Comparison of ENCODE assay signal across 8 cellular contexts in the genomic region with DNA sequence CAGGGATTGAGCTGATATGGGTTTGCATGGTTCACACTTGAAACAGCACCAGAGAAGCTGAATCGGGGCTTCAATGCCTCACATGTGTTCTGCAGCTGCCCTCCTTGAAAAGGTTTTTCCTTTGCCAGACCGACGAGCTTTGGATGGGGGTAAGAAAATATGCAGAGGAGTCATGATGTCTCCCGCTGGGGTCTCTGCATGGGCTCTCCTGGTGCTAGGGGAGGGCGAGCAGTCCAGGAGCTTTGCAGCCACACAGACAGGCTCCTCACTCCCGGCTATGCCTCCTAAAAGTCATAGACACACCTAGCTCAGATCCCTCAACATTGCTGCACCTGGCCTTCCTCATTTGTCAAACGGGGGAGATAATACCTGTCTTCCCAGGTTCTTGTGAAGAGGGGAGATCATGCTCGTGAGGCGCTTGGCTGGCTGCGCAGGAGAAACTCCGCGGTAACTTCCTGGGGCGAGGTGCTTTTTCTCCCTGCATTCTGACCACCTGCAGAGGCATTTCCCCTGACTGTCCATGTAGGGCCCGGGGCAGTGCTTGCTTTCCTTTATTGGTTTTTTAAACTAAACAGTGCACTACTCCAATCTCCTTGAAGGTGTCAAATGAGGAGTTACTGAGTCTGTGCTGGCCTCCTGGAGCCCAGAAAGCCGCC.
A peak's percentile ranks its signal among the peaks of the same experiment; 100 is the strongest.
DNase-seq lines count a peak whose midpoint lies in the region; ATAC-seq and TF ChIP-seq lines count a peak whose summit lies in the region.

No MANE protein-coding gene starts in this region.

- H3K27ac ChIP-seq in foreskin keratinocyte: no peak overlapping the region

- H3K27me3 ChIP-seq in foreskin keratinocyte: no peaks in the 10 kb centered on the region

- ATAC-seq in GM21515 (IDR thresholded peaks at IDR 0.05; ENCODE audit: unreplicated experiment): peak; percentile 27
- ATAC-seq in HG03460 (IDR thresholded peaks at IDR 0.05; ENCODE audit: unreplicated experiment): peak; percentile 21
- ATAC-seq in foreskin keratinocyte: peak; percentile 43
- ATAC-seq in GM18870 (IDR thresholded peaks at IDR 0.05; ENCODE audit: unreplicated experiment): no peak

- TF ChIP-seq CTCF in foreskin keratinocyte (conservative IDR thresholded peaks at IDR 0.05): no peak

- DNase-seq in COR-L47 (lab: John Stamatoyannopoulos, UW): peak; percentile 77
- DNase-seq in foreskin keratinocyte: no peak
- no peak for DNase-seq in NCI-H446 (lab: John Stamatoyannopoulos, UW)
- DNase-seq in NCI-H187 treated with DMSO at 0.1 percent for 48 hours (lab: John Stamatoyannopoulos, UW): no peak
- DNase-seq in DMS114 treated with DMSO at 0.1 percent for 48 hours (lab: John Stamatoyannopoulos, UW; ENCODE audit: unreplicated experiment): no peak

- peaks cover 8% of the 10 kb centered on the region for H3K4me1 ChIP-seq in foreskin keratinocyte
